ENCODE assay signal across 8 cellular contexts in the genomic region with DNA sequence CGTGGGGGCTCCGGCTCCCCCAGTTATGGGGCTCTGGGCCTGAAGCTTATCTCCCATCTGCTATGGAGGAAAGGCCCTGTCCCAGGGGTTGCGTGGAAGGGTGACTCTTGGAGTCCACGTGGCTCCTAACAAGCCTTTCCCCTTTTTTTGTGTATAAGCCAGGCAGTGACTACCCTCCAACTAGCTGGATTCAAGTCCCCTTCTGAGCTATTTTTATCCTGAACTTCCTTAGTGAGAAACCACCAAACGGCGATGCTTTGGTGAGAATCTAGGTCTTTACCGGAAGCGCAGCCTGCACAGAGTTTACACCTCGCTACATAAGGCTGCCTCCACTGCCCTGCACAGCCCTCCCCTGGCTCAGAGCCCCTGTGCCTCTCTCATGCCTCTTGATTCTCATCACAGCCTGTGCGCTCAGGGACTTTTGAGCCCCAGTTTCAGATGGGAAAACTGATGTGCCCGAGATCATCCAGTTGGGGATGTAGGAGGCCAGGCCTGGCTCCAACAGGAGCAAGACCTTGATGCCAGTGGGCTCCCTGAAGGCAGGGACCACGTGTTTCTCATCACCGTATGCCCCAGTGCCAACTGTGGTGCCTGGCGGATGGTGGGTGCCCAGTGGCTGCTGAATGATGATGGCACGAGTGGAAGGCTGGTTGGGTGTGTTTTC.
DNase-seq lines count a peak whose midpoint lies in the region; ATAC-seq and TF ChIP-seq lines count a peak whose summit lies in the region.

No MANE protein-coding gene starts in this region.

- H3K27ac ChIP-seq in esophagus muscularis mucosa (replicated peaks in 1 of 4), result peak overlapping the region; percentile 78 to 91 (median 82)
- peak overlapping the region; percentile 76 for H3K27ac ChIP-seq in subcutaneous abdominal adipose tissue (ENCODE audit: low read depth, low read length)

- TF ChIP-seq EP300 in esophagus muscularis mucosa (IDR thresholded peaks at IDR 0.05), result no peak

- H3K4me3 ChIP-seq in NB4 (ENCODE audit: low read depth, low read length) (peak overlapping the region; percentile 65), esophagus muscularis mucosa (peak overlapping the region in 1 of 4 donors; percentile 79), subcutaneous abdominal adipose tissue (ENCODE audit: low read depth in 1 of 5, low read length in 5 of 5) (peak overlapping the region in 4 of 5 donors; percentile 22 to 62 (median 44))

- peak; percentile 30 for ATAC-seq in GM21447 (IDR thresholded peaks at IDR 0.05; ENCODE audit: unreplicated experiment)

- no peak for TF ChIP-seq CTCF in GM13976 (IDR thresholded peaks at IDR 0.05; ENCODE audit: borderline replicate concordance, control extremely low read depth, extremely low read depth, insufficient read depth, missing control alignments)
- TF ChIP-seq CTCF in NB4 (IDR thresholded peaks at IDR 0.05; ENCODE audit: low read depth, low read length), result no peak
- TF ChIP-seq CTCF in esophagus muscularis mucosa (IDR thresholded peaks at IDR 0.05), result no peak

- peak; percentile 75 for DNase-seq in GM13976 (ENCODE audit: low spot score)
- peak; percentile 57 for DNase-seq in NB4 (ENCODE audit: low read depth)
- DNase-seq in esophagus muscularis mucosa (ENCODE audit: extremely low spot score), result no peak
- no peak for DNase-seq in posterior vena cava (ENCODE audit: low spot score)
- DNase-seq in NCI-H1930 (lab: John Stamatoyannopoulos, UW), result no peak
- DNase-seq in DMS53 (lab: John Stamatoyannopoulos, UW), result no peak

- WGBS in esophagus muscularis mucosa, result 84% methylated on average over 15 of the region's 15 CpGs

- intact Hi-C loops in esophagus muscularis mucosa (cut with DNase I) (no loop called here), posterior vena cava (cut with DNase I) (no loop called here)

- in situ Hi-C loops in GM13976 (cut with MboI; ENCODE audit: low sequenced_read_pairs, unreplicated experiment), result no loop called here

- no peaks in the 10 kb centered on the region for H3K27me3 ChIP-seq in esophagus muscularis mucosa
- no peaks in the 10 kb centered on the region for H3K27me3 ChIP-seq in subcutaneous abdominal adipose tissue (ENCODE audit: control insufficient read depth in 5 of 5, insufficient read depth in 4 of 5, low read length in 5 of 5)

- no peaks in the 10 kb centered on the region for H3K36me3 ChIP-seq in esophagus muscularis mucosa
- no peaks in the 10 kb centered on the region for H3K36me3 ChIP-seq in subcutaneous abdominal adipose tissue (ENCODE audit: control insufficient read depth in 5 of 5, insufficient read depth in 5 of 5, low read length in 5 of 5)

- H3K4me1 ChIP-seq in esophagus muscularis mucosa (peaks cover 86 to 96% (median 95%) of the 10 kb centered on the region in 4 donors), subcutaneous abdominal adipose tissue (ENCODE audit: control insufficient read depth in 5 of 5, insufficient read depth in 5 of 5, low read length in 5 of 5) (peaks cover 45 to 85% (median 81%) of the 10 kb centered on the region in 5 donors)

- peak overlapping the region in 2 of 5 donors; percentile 41 to 42 for H3K9ac ChIP-seq in subcutaneous abdominal adipose tissue (ENCODE audit: low read length in 5 of 5)

- H3K9me3 ChIP-seq in esophagus muscularis mucosa (no peaks in the 10 kb centered on the region), subcutaneous abdominal adipose tissue (ENCODE audit: control insufficient read depth in 5 of 5, low read length in 5 of 5) (no peaks in the 10 kb centered on the region)

- no peak for TF ChIP-seq POLR2A in NB4 (IDR thresholded peaks at IDR 0.05; ENCODE audit: extremely low read depth, insufficient read length)
- TF ChIP-seq POLR2A in esophagus muscularis mucosa (IDR thresholded peaks at IDR 0.05; ENCODE audit: low read depth), result no peak

Comparison
In these comparisons a context has a peak if more than half of its experiments do, and no peak if none do; other contexts are left out.
1. DNase-seq: peak in GM13976 (single experiment) and NB4 (single experiment); none in esophagus muscularis mucosa (single experiment), posterior vena cava (single experiment), NCI-H1930 (0 of 2) and DMS53 (single experiment).